In the genomic region with DNA sequence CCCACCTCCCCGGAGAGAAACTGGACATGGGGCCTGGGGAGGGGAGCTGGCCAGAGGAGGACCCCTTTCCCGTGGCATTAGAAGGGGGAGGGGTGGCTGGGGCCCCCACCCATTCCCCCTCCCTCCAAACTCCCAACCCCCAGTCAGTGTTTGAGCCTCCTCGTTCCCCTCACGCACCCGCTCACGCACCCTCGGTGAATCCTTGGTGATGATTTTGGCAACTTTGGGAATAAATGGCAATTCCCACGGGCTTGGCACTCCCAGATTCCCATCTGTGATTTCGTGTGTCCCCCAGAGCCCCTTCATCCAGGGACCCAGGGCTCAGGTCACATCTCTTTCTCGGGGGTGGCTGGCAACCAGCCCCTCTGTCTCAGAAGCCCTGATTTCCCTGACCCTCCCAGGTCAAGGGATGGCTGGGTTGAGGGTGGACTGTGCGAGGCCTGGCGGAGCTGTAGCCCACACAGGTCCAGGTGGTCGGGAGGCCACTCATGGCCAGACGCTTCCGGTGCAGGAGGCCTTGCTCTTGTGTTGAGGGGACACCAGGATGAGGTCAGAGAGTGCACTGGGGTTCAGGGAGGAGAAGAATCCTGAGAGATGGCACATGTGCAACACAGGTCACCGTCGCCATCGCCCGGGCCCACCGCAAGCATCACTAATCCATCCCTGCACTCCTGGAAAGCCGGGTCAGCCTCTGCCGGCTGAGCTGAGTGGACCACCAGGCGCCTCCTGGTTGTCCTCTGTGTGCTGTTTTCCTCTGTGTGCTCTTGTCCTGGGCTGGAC, we compare ENCODE assay signal across 23 cellular contexts. TPM values are rescaled to one million over a fixed set of nuclear protein-coding genes. Genes with fewer than 3 reads are reported as not detected.
DNase-seq lines count a peak whose midpoint lies in the region; ATAC-seq and TF ChIP-seq lines count a peak whose summit lies in the region.
"Had no signal": no experiment of that assay in that cellular context is flagged by ENCODE, and none has a peak within 500 bp of the region (broad histone marks: within the 10 kb centered on the region; RNA-seq: fewer than 3 reads in every experiment).

No MANE protein-coding gene starts in this region.

- H3K27me3 ChIP-seq in right cardiac atrium (ENCODE audit: control insufficient read depth, insufficient read depth) (no peaks in the 10 kb centered on the region), upper lobe of right lung (no peaks in the 10 kb centered on the region), foreskin keratinocyte (no peaks in the 10 kb centered on the region)
- H3K27me3 ChIP-seq: BE2C had no signal

- no peak overlapping the region for H3K4me3 ChIP-seq in right cardiac atrium (ENCODE audit: low read length)
- no peak overlapping the region for H3K4me3 ChIP-seq in upper lobe of right lung
- H3K4me3 ChIP-seq: GM12878, GM23338 had no signal

- no peaks in the 10 kb centered on the region for H3K4me1 Mint-ChIP-seq in dendritic cell treated with granulocyte-macrophage colony-stimulating factor and Interleukin-4, amounts not matched to agents 40 ng/mL and 50 ng/mL, for 4 days (ENCODE audit: low read depth)
- H3K4me1 Mint-ChIP-seq: GM23338 had no signal

- peaks cover 100% of the 10 kb centered on the region for H3K36me3 Mint-ChIP-seq in dendritic cell treated with granulocyte-macrophage colony-stimulating factor and Interleukin-4, amounts not matched to agents 40 ng/mL and 50 ng/mL, for 4 days (ENCODE audit: low read depth)

- ATAC-seq in Right ventricle myocardium superior (ENCODE audit: poor library complexity) (no peak), right cardiac atrium (no peak), upper lobe of right lung (no peak), HG02938 (IDR thresholded peaks at IDR 0.05; ENCODE audit: unreplicated experiment) (no peak), foreskin keratinocyte (no peak)
- ATAC-seq: GM12878, GM23338 had no signal

- H3K4me3 Mint-ChIP-seq in dendritic cell treated with granulocyte-macrophage colony-stimulating factor and Interleukin-4, amounts not matched to agents 40 ng/mL and 50 ng/mL, for 4 days = no peak overlapping the region
- H3K4me3 Mint-ChIP-seq: CD4-positive, CD25-positive, alpha-beta regulatory T cell; GM23338 had no signal

- H3K27ac ChIP-seq in right cardiac atrium (ENCODE audit: low read length) = no peak overlapping the region
- no peak overlapping the region for H3K27ac ChIP-seq in upper lobe of right lung
- no peak overlapping the region for H3K27ac ChIP-seq in foreskin keratinocyte

- no peaks in the 10 kb centered on the region for H3K9me3 Mint-ChIP-seq in dendritic cell treated with granulocyte-macrophage colony-stimulating factor and Interleukin-4, amounts not matched to agents 40 ng/mL and 50 ng/mL, for 4 days
- H3K9me3 Mint-ChIP-seq: CD4-positive, CD25-positive, alpha-beta regulatory T cell; GM23338 had no signal

- H3K4me1 ChIP-seq in right cardiac atrium (ENCODE audit: control insufficient read depth, insufficient read depth, low read length) = no peaks in the 10 kb centered on the region
- H3K4me1 ChIP-seq in upper lobe of right lung = no peaks in the 10 kb centered on the region
- H3K4me1 ChIP-seq in foreskin keratinocyte = no peaks in the 10 kb centered on the region
- H3K4me1 ChIP-seq: BE2C had no signal

- intact Hi-C loops in Right ventricle myocardium superior (cut with DNase I) = no loop called here
- intact Hi-C loops in right cardiac atrium (cut with DNase I) = no loop called here
- intact Hi-C loops in dendritic cell treated with granulocyte-macrophage colony-stimulating factor and Interleukin-4, amounts not matched to agents 40 ng/mL and 50 ng/mL, for 4 days (cut with micrococcal nuclease) = no loop called here
- intact Hi-C loops in posterior vena cava (cut with DNase I) = no loop called here
- intact Hi-C loops in upper lobe of right lung (cut with DNase I) = no loop called here

- H3K27ac Mint-ChIP-seq in dendritic cell treated with granulocyte-macrophage colony-stimulating factor and Interleukin-4, amounts not matched to agents 40 ng/mL and 50 ng/mL, for 4 days = peak overlapping the region; percentile 31
- H3K27ac Mint-ChIP-seq: CD4-positive, CD25-positive, alpha-beta regulatory T cell; GM23338 had no signal

- 90% methylated on average over 23 of the region's 23 CpGs for WGBS in right cardiac atrium

- H3K9me3 ChIP-seq in right cardiac atrium (ENCODE audit: control insufficient read depth, low read length) = no peaks in the 10 kb centered on the region
- H3K9me3 ChIP-seq in upper lobe of right lung = no peaks in the 10 kb centered on the region
- H3K9me3 ChIP-seq: BE2C had no signal

- peaks cover 69% of the 10 kb centered on the region for H3K36me3 ChIP-seq in upper lobe of right lung

- TF ChIP-seq CTCF in upper lobe of right lung (IDR thresholded peaks at IDR 0.05) = no peak
- no peak for TF ChIP-seq CTCF in foreskin keratinocyte (conservative IDR thresholded peaks at IDR 0.05)

- no peaks in the 10 kb centered on the region for H3K27me3 Mint-ChIP-seq in dendritic cell treated with granulocyte-macrophage colony-stimulating factor and Interleukin-4, amounts not matched to agents 40 ng/mL and 50 ng/mL, for 4 days
- H3K27me3 Mint-ChIP-seq: CD4-positive, CD25-positive, alpha-beta regulatory T cell had no signal

- DNase-seq in Right ventricle myocardium superior = peak; percentile 28
- no peak for DNase-seq in right cardiac atrium
- DNase-seq in posterior vena cava (ENCODE audit: low spot score) = peak; percentile 76
- peak; percentile 42 for DNase-seq in upper lobe of right lung
- no peak for DNase-seq in inferior parietal cortex (ENCODE audit: extremely low spot score)
- DNase-seq in foreskin keratinocyte = no peak
- DNase-seq: BE2C; CD4-positive, CD25-positive, alpha-beta regulatory T cell; GF-D8; KBM-7; MV-4-11; NCI-H1417; NCI-H187; NCI-H2107; NCI-H510A treated with DMSO at 0.1 percent for 48 hours; NCI-H774; SIG-M5 had no signal

RNA-seq across cellular contexts. Expression of a gene that starts 20.7 kb away (rescaled TPM):
- total RNA-seq in Right ventricle myocardium superior = 223 TPM
- 100 to 1,000 TPM; 175 to 232 (median 208) TPM for total RNA-seq in right cardiac atrium
- polyA plus RNA-seq in right cardiac atrium = 187 TPM
- 10 to 100 TPM; 75.5 to 76.4 TPM for total RNA-seq in posterior vena cava
- 117 TPM for total RNA-seq in upper lobe of right lung
- total RNA-seq in foreskin keratinocyte = 90.8 and 95.3 TPM in 2 replicates
- polyA plus RNA-seq in foreskin keratinocyte = 139 and 144 TPM in 2 replicates

RNA-seq across cellular contexts. Expression of a gene that starts 40.9 kb away (rescaled TPM):
- total RNA-seq in Right ventricle myocardium superior (75.1 TPM), right cardiac atrium (100 to 1,000 TPM in 1 of 4 donors, 10 to 100 TPM in 3; 87.5 to 101 (median 90.4) TPM), posterior vena cava (10 to 100 TPM; 89.3 to 91.7 TPM), upper lobe of right lung (142 TPM), foreskin keratinocyte (166 and 198 TPM in 2 replicates)
- polyA plus RNA-seq in right cardiac atrium (76.0 TPM), foreskin keratinocyte (158 and 176 TPM in 2 replicates)

RNA-seq across cellular contexts. Expression of a gene that starts 42.5 kb away (rescaled TPM):
- not detected for total RNA-seq in Right ventricle myocardium superior
- not detected for total RNA-seq in right cardiac atrium
- not detected for polyA plus RNA-seq in right cardiac atrium
- total RNA-seq in posterior vena cava = not detected
- total RNA-seq in upper lobe of right lung = not detected
- not detected in 2 replicates for total RNA-seq in foreskin keratinocyte
- not detected in 2 replicates for polyA plus RNA-seq in foreskin keratinocyte
- total RNA-seq: CD4-positive, CD25-positive, alpha-beta regulatory T cell; GM12878; GM23338; OCI-LY7; RPMI7951 had no signal
- polyA plus RNA-seq: CD4-positive, CD25-positive, alpha-beta regulatory T cell; GM12878; GM23338 had no signal

RNA-seq across cellular contexts. Expression of a gene that starts 47.7 kb away (rescaled TPM):
- 20.5 TPM for total RNA-seq in Right ventricle myocardium superior
- total RNA-seq in right cardiac atrium = 10 to 100 TPM; 23.6 to 26.6 (median 24.3) TPM
- 30.4 TPM for polyA plus RNA-seq in right cardiac atrium
- 10 to 100 TPM in 1 of 2 donors, 1 to 10 TPM in 1; 8.6 to 13.6 TPM for total RNA-seq in posterior vena cava
- 11.1 TPM for total RNA-seq in upper lobe of right lung
- 4.7 and 6.1 TPM in 2 replicates for total RNA-seq in foreskin keratinocyte
- 7.9 and 9.3 TPM in 2 replicates for polyA plus RNA-seq in foreskin keratinocyte

RNA-seq across cellular contexts. Expression of a gene that starts 52.3 kb away (rescaled TPM):
- total RNA-seq in Right ventricle myocardium superior = 7.1 TPM
- total RNA-seq in right cardiac atrium = 10 to 100 TPM in 1 of 4 donors, 1 to 10 TPM in 3; 7.7 to 12.5 (median 9.3) TPM
- 6.3 TPM for polyA plus RNA-seq in right cardiac atrium
- total RNA-seq in posterior vena cava = 10 to 100 TPM in 1 of 2 donors, 1 to 10 TPM in 1; 8.0 to 12.0 TPM
- 16.4 TPM for total RNA-seq in upper lobe of right lung
- 21.6 and 22.1 TPM in 2 replicates for total RNA-seq in foreskin keratinocyte
- polyA plus RNA-seq in foreskin keratinocyte = 28.0 and 30.5 TPM in 2 replicates

Comparison
In these comparisons a context has a peak if more than half of its experiments do, and no peak if none do; other contexts are left out.
1. DNase-seq: peak in Right ventricle myocardium superior (single experiment), posterior vena cava (single experiment) and upper lobe of right lung (single experiment); none in right cardiac atrium (0 of 3), inferior parietal cortex (single experiment) and foreskin keratinocyte (0 of 2).